Comparison of ENCODE assay signal across 16 cellular contexts in the genomic region with DNA sequence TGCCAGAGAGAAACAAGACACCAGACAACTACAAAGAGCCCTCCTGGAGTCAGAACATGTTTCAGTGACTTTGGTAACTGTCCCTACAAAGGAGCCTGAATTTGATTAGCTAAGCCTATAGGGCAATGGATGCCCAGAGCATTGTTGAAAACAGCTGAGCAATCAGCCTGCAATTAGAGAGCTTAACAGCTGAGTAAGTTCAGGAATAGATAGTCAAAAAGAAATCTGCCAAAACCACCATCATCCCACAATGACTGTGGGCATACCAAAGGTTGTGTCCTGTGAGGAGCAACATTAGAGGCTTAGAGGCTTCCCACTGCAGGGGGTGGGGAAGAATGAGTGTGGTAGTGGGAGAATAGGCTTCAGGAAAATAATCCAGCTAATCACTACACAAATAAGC. TPM values are rescaled to one million over a fixed set of nuclear protein-coding genes. Genes with fewer than 3 reads are reported as not detected.
DNase-seq lines count a peak whose midpoint lies in the region; ATAC-seq and TF ChIP-seq lines count a peak whose summit lies in the region.
"Had no signal": no experiment of that assay in that cellular context is flagged by ENCODE, and none has a peak within 500 bp of the region (broad histone marks: within the 10 kb centered on the region; RNA-seq: fewer than 3 reads in every experiment).

No MANE protein-coding gene starts in this region.

- TF ChIP-seq POLR2A in vagina (IDR thresholded peaks at IDR 0.05), result no peak

- H3K9me3 Mint-ChIP-seq in activated B cell treated with CpG ODN at 0.5 μM for 24 hours, result peaks cover 16% of the 10 kb centered on the region

- peak; percentile 95 for ATAC-seq in GM18861 (IDR thresholded peaks at IDR 0.05; ENCODE audit: unreplicated experiment)
- peak; percentile 94 for ATAC-seq in GM21360 (IDR thresholded peaks at IDR 0.05; ENCODE audit: unreplicated experiment)
- ATAC-seq in HG03060 (IDR thresholded peaks at IDR 0.05; ENCODE audit: low read depth, unreplicated experiment), result peak; percentile 94
- ATAC-seq in activated B cell treated with CpG ODN at 0.5 μM for 24 hours (ENCODE audit: low read depth), result no peak
- no peak for ATAC-seq in mucosa of descending colon
- ATAC-seq in T-helper 17 cell, result no peak
- ATAC-seq: body of pancreas had no signal

- peaks cover 45% of the 10 kb centered on the region for H3K4me1 Mint-ChIP-seq in activated B cell treated with CpG ODN at 0.5 μM for 24 hours
- no peaks in the 10 kb centered on the region for H3K4me1 Mint-ChIP-seq in T-helper 17 cell
- H3K4me1 Mint-ChIP-seq: H9 had no signal

- H3K27me3 Mint-ChIP-seq in activated B cell treated with CpG ODN at 0.5 μM for 24 hours (no peaks in the 10 kb centered on the region), T-helper 17 cell (no peaks in the 10 kb centered on the region)

- POLR2A ChIA-PET in activated B cell treated with CpG ODN at 0.5 μM for 24 hours (lab: Charles Lee), result interaction anchor here (0.8 to 1.9 kb wide), 3 partner anchors 11 to 44 kb away, joined by 3 to 8 read pairs (median 5); partner anchors contain the start of gene ZNF672

- H3K27me3 ChIP-seq in vagina, result no peaks in the 10 kb centered on the region
- H3K27me3 ChIP-seq: body of pancreas, SJSA1 had no signal

- no peak overlapping the region for H3K4me3 ChIP-seq in mucosa of descending colon
- no peak overlapping the region for H3K4me3 ChIP-seq in vagina
- H3K4me3 ChIP-seq: body of pancreas, SJSA1 had no signal

- H3K27ac Mint-ChIP-seq in activated B cell treated with CpG ODN at 0.5 μM for 24 hours, result peak overlapping the region; percentile 93
- no peak overlapping the region for H3K27ac Mint-ChIP-seq in T-helper 17 cell
- H3K27ac Mint-ChIP-seq: H9 had no signal

- H3K27ac ChIP-seq in vagina, result no peak overlapping the region
- H3K27ac ChIP-seq: body of pancreas, SJSA1 had no signal

- TF ChIP-seq CTCF in activated B cell treated with CpG ODN at 0.5 μM for 24 hours (IDR thresholded peaks at IDR 0.05) (no peak), mucosa of descending colon (IDR thresholded peaks at IDR 0.05) (no peak), vagina (IDR thresholded peaks at IDR 0.05) (no peak)

- DNase-seq in activated B cell treated with CpG ODN at 0.5 μM for 24 hours (no peak), mucosa of descending colon (no peak), vagina (ENCODE audit: extremely low spot score in 2 of 2) (no peak), T-helper 17 cell (no peak), globus pallidus (ENCODE audit: low spot score) (no peak)
- DNase-seq: body of pancreas, DMS53, H9, mesenchymal stem cell, NCI-H1105 treated with DMSO at 0.1 percent for 48 hours had no signal

- H3K36me3 ChIP-seq in mucosa of descending colon (ENCODE audit: low read depth) (no peaks in the 10 kb centered on the region), vagina (no peaks in the 10 kb centered on the region)
- H3K36me3 ChIP-seq: SJSA1 had no signal

- intact Hi-C loops in activated B cell treated with CpG ODN at 0.5 μM for 24 hours (cut with micrococcal nuclease) (loop anchor here (5.0 kb wide), 1 partner anchor 41 kb away; no protein-coding TSS in a partner anchor), mucosa of descending colon (cut with DNase I, micrococcal nuclease) (no loop called here), vagina (cut with DNase I) (no loop called here)

- H3K4me3 Mint-ChIP-seq in activated B cell treated with CpG ODN at 0.5 μM for 24 hours (no peak overlapping the region), T-helper 17 cell (no peak overlapping the region)
- H3K4me3 Mint-ChIP-seq: H9 had no signal

- H3K36me3 Mint-ChIP-seq in activated B cell treated with CpG ODN at 0.5 μM for 24 hours (ENCODE audit: low read depth) (peaks cover 22% of the 10 kb centered on the region), T-helper 17 cell (ENCODE audit: low read depth) (no peaks in the 10 kb centered on the region)

- CTCF ChIA-PET in activated B cell treated with CpG ODN at 0.5 μM for 24 hours (lab: Charles Lee), result interaction anchor here (2.8 kb wide), 1 partner anchor 12 kb away, joined by 20 read pairs; no protein-coding TSS in a partner anchor

- H3K4me1 ChIP-seq in mucosa of descending colon (ENCODE audit: low read depth) (peaks cover 6% of the 10 kb centered on the region), vagina (no peaks in the 10 kb centered on the region)
- H3K4me1 ChIP-seq: SJSA1 had no signal

- H3K9me3 ChIP-seq in mucosa of descending colon (no peaks in the 10 kb centered on the region), vagina (no peaks in the 10 kb centered on the region), T-helper 17 cell (ENCODE audit: control insufficient read depth, low read length, poor library complexity, severe bottlenecking) (no peaks in the 10 kb centered on the region)
- H3K9me3 ChIP-seq: body of pancreas, SJSA1 had no signal

RNA-seq across cellular contexts. Expression of gene SH3BP5L, which starts 32.1 kb away (rescaled TPM):
- total RNA-seq in activated B cell treated with CpG ODN at 0.5 μM for 24 hours, result 26.3 and 27.3 TPM in 2 replicates
- 10 to 100 TPM; 27.2 to 31.0 (median 29.3) TPM for total RNA-seq in mucosa of descending colon
- total RNA-seq in vagina, result 18.7 TPM
- total RNA-seq in T-helper 17 cell, result 10 to 100 TPM; 13.3 to 20.0 TPM

RNA-seq across cellular contexts. Expression of gene LYPD8, which starts 38.0 kb away (rescaled TPM):
- total RNA-seq in activated B cell treated with CpG ODN at 0.5 μM for 24 hours, result not detected in 2 replicates
- total RNA-seq in mucosa of descending colon, result 100 to 1,000 TPM; 235 to 700 (median 647) TPM
- not detected for total RNA-seq in vagina
- not detected for total RNA-seq in T-helper 17 cell
- total RNA-seq: body of pancreas, fibroblast of villous mesenchyme, H9, SJSA1, temporal lobe had no signal

RNA-seq across cellular contexts. Expression of gene ZNF672, which starts 44.4 kb away (rescaled TPM):
- total RNA-seq in activated B cell treated with CpG ODN at 0.5 μM for 24 hours, result 47.0 and 52.2 TPM in 2 replicates
- 10 to 100 TPM; 29.6 to 38.8 (median 38.3) TPM for total RNA-seq in mucosa of descending colon
- total RNA-seq in vagina, result 44.9 TPM
- 10 to 100 TPM; 23.1 to 28.8 TPM for total RNA-seq in T-helper 17 cell

Comparison
In these comparisons a context has a peak if more than half of its experiments do, and no peak if none do; other contexts are left out.
1. ATAC-seq: peak in GM18861 (single experiment), GM21360 (single experiment) and HG03060 (single experiment); none in activated B cell treated with CpG ODN at 0.5 μM for 24 hours (single experiment), mucosa of descending colon (single experiment) and T-helper 17 cell (single experiment).
2. RNA of gene LYPD8, which starts 38.0 kb away (total RNA-seq): 235 to 700 TPM in mucosa of descending colon; not detected in T-helper 17 cell, not detected in activated B cell treated with CpG ODN at 0.5 μM for 24 hours and not detected in vagina (single experiment); every median in the first group is over 100 times any median in the second.